ENCODE assay signal across 8 cellular contexts in genomic region chr2:3558205-3559014, GRCh38. TPM values are rescaled to one million over a fixed set of nuclear protein-coding genes. Genes with fewer than 3 reads are reported as not detected.
DNase-seq lines count a peak whose midpoint lies in the region; ATAC-seq, FAIRE-seq and TF ChIP-seq lines count a peak whose summit lies in the region.

Gene RNASEH1, minus strand, starts transcription at chr2:3558333. Its CDS starts 73 bp downstream, at chr2:3558260.

- H3K4me2 ChIP-seq in astrocyte (ENCODE audit: low read length), result peak within 1 kb of the TSS; percentile 90

- H3K36me3 ChIP-seq in astrocyte (ENCODE audit: insufficient read depth, low read length), result peaks cover 25% of the 10 kb centered on the region
- no peaks in the 10 kb centered on the region for H3K36me3 ChIP-seq in uterus

- H3K4me1 ChIP-seq in astrocyte (ENCODE audit: insufficient read depth, low read length), result peaks cover 6% of the 10 kb centered on the region
- H3K4me1 ChIP-seq in right cardiac atrium (ENCODE audit: control insufficient read depth, insufficient read depth, low read length), result no peaks in the 10 kb centered on the region
- no peaks in the 10 kb centered on the region for H3K4me1 ChIP-seq in uterus

- peak within 1 kb of the TSS; percentile 95 for H3K9ac ChIP-seq in astrocyte (ENCODE audit: low read length)

- H3K27ac Mint-ChIP-seq in astrocyte (ENCODE audit: unreplicated experiment), result peak within 1 kb of the TSS; percentile 95

- TF ChIP-seq CTCF in astrocyte (IDR thresholded peaks at IDR 0.05; ENCODE audit: insufficient read depth, low read depth, low read length) (no peak), uterus (IDR thresholded peaks at IDR 0.05) (peak in 2 of 4 experiments; percentile 9 to 15)

- peaks cover 13% of the 10 kb centered on the region for H3K36me3 Mint-ChIP-seq in astrocyte (ENCODE audit: low read depth, unreplicated experiment)

- H4K20me1 ChIP-seq in astrocyte (ENCODE audit: insufficient read depth, low read length), result peaks cover 6% of the 10 kb centered on the region

- no peaks in the 10 kb centered on the region for H3K9me3 Mint-ChIP-seq in astrocyte (ENCODE audit: unreplicated experiment)

- H3K27ac ChIP-seq in astrocyte (ENCODE audit: low read depth, low read length), result peak within 1 kb of the TSS; percentile 92
- H3K27ac ChIP-seq in right cardiac atrium (ENCODE audit: low read length), result peak within 1 kb of the TSS; percentile 77
- peak within 1 kb of the TSS; percentile 90 to 95 for H3K27ac ChIP-seq in uterus

- no peaks in the 10 kb centered on the region for H3K27me3 ChIP-seq in astrocyte (ENCODE audit: insufficient read depth, low read length)
- no peaks in the 10 kb centered on the region for H3K27me3 ChIP-seq in right cardiac atrium (ENCODE audit: control insufficient read depth, insufficient read depth)
- no peaks in the 10 kb centered on the region for H3K27me3 ChIP-seq in uterus

- peak within 1 kb of the TSS; percentile 89 for H3K4me3 ChIP-seq in astrocyte (ENCODE audit: insufficient read depth, low read depth, low read length)
- peak within 1 kb of the TSS; percentile 83 for H3K4me3 ChIP-seq in right cardiac atrium (ENCODE audit: low read length)
- peak within 1 kb of the TSS; percentile 98 to 99 for H3K4me3 ChIP-seq in uterus

- peak; percentile 96 for ATAC-seq in GM18505 (IDR thresholded peaks at IDR 0.05; ENCODE audit: unreplicated experiment)
- ATAC-seq in HG02973 (IDR thresholded peaks at IDR 0.05; ENCODE audit: unreplicated experiment), result peak; percentile 94
- ATAC-seq in right cardiac atrium, result peak; percentile 100

- peak within 1 kb of the TSS; percentile 94 for H3K4me3 Mint-ChIP-seq in astrocyte (ENCODE audit: unreplicated experiment)

- TF ChIP-seq POLR2A in GM18505 (IDR thresholded peaks at IDR 0.05; ENCODE audit: borderline replicate concordance, extremely low read depth, insufficient read depth, insufficient read length) (peak; percentile 92), uterus (IDR thresholded peaks at IDR 0.05) (peak; percentile 66 to 92)

- H3K4me1 Mint-ChIP-seq in astrocyte (ENCODE audit: low read depth, unreplicated experiment), result peaks cover 2% of the 10 kb centered on the region

- H3K9me3 ChIP-seq in astrocyte (ENCODE audit: insufficient read depth, low read depth, low read length), result no peaks in the 10 kb centered on the region
- H3K9me3 ChIP-seq in right cardiac atrium (ENCODE audit: control insufficient read depth, low read length), result no peaks in the 10 kb centered on the region
- H3K9me3 ChIP-seq in uterus, result no peaks in the 10 kb centered on the region

- H3K79me2 ChIP-seq in astrocyte (ENCODE audit: insufficient read depth, low read length), result peaks cover 50% of the 10 kb centered on the region

- DNase-seq in NCI-H2029 (lab: John Stamatoyannopoulos, UW), result peak; percentile 94
- DNase-seq in T-helper 22 cell (ENCODE audit: low read depth), result peak; percentile 96
- peak; percentile 96 for DNase-seq in astrocyte (ENCODE audit: low read depth)
- DNase-seq in right cardiac atrium, result peak; percentile 98 to 99 (median 99)
- DNase-seq in pulmonary artery endothelial cell (ENCODE audit: low read depth, low spot score), result peak; percentile 95
- peak; percentile 97 to 99 for DNase-seq in uterus

- FAIRE-seq in astrocyte (lab: Jason Lieb, UNC), result no peak

- H3K27me3 Mint-ChIP-seq in astrocyte (ENCODE audit: low read depth, unreplicated experiment), result no peaks in the 10 kb centered on the region

- WGBS in right cardiac atrium, result under 1% methylated on average over 67 of the region's 67 CpGs

- intact Hi-C loops in right cardiac atrium (cut with DNase I), result no loop called here
- intact Hi-C loops in uterus (cut with DNase I; ENCODE audit: low total_unique reads), result no loop called here

- H2AFZ ChIP-seq in astrocyte (ENCODE audit: low read depth, low read length), result peak within 1 kb of the TSS; percentile 81

RNA-seq across cellular contexts. Expression of gene RNASEH1, which starts in this region (rescaled TPM):
- total RNA-seq in astrocyte (32.6 and 35.5 TPM in 2 replicates), right cardiac atrium (10 to 100 TPM; 19.6 to 21.2 (median 20.0) TPM), pulmonary artery endothelial cell (36.8 and 41.6 TPM in 2 replicates), uterus (10 to 100 TPM in 3 of 4 donors, 1 to 10 TPM in 1; 4.1 to 28.6 (median 15.2) TPM)
- 17.3 TPM for polyA plus RNA-seq in right cardiac atrium

Comparison
In these comparisons a context has a peak if more than half of its experiments do, and no peak if none do; other contexts are left out.
1. Peak in every context shown above with its lines: DNase-seq, ATAC-seq, H3K4me3 ChIP-seq and H3K27ac ChIP-seq.